ENCODE assay signal across 23 cellular contexts in genomic region chr6:15533379-15534044, GRCh38.
DNase-seq lines count a peak whose midpoint lies in the region; ATAC-seq, FAIRE-seq and TF ChIP-seq lines count a peak whose summit lies in the region.
"Had no signal": no experiment of that assay in that cellular context is flagged by ENCODE, and none has a peak within 500 bp of the region (broad histone marks: within the 10 kb centered on the region; RNA-seq: fewer than 3 reads in every experiment).

No MANE protein-coding gene starts in this region.

- TF ChIP-seq CTCF in MCF 10A (IDR thresholded peaks at IDR 0.05; ENCODE audit: unreplicated experiment) (no peak), breast epithelium (IDR thresholded peaks at IDR 0.05) (no peak), K562 (IDR thresholded peaks at IDR 0.05 in 2 of 3, conservative IDR thresholded peaks at IDR 0.05 in 1 of 3; ENCODE audit: insufficient read depth in 2 of 3, low read depth in 1 of 3, low read length in 3 of 3) (no peak)

- peak overlapping the region in 1 of 2 experiments; percentile 72; a peak in 1 of 4 replicates for H3K9ac ChIP-seq in K562 (ENCODE audit: insufficient read depth in 1 of 2, low read depth in 2 of 2, low read length in 2 of 2)
- no peak overlapping the region for H3K9ac ChIP-seq in neuronal stem cell (ENCODE audit: low read depth, low read length, poor library complexity)
- H3K9ac ChIP-seq: BLaER1 treated with 17β-estradiol and CSF1 and Interleukin-3, amounts not matched to agents 10 nM and 100 nM; SK-N-SH had no signal

- H3K79me2 ChIP-seq in K562 (ENCODE audit: control insufficient read depth, insufficient read depth, low read length), result no peaks in the 10 kb centered on the region

- ATAC-seq in K562, result no peak
- ATAC-seq in stimulated activated effector memory CD8-positive, alpha-beta T cell treated with anti-CD3 and anti-CD28 coated beads, Interleukin-12 subunit alpha, Interleukin-12 subunit beta, amount 100 ng/mL, for 72 hours, result no peak
- no peak for ATAC-seq in HG03520 (IDR thresholded peaks at IDR 0.05; ENCODE audit: unreplicated experiment)
- ATAC-seq: activated CD8-positive, alpha-beta T cell treated with anti-CD3 and anti-CD28 coated beads, Interleukin-2, amount 10 ng/mL, durations not matched to agents 7 days and 5 days; left colon; WTC11 had no signal

- no peak overlapping the region for H3K14ac ChIP-seq in neuronal stem cell (ENCODE audit: low read length)

- H2BK12ac ChIP-seq in neuronal stem cell (ENCODE audit: low read length), result no peak overlapping the region

- no peaks in the 10 kb centered on the region for H3K79me1 ChIP-seq in neuronal stem cell (ENCODE audit: low read depth, low read length)

- no peak overlapping the region for H2BK5ac ChIP-seq in neuronal stem cell (ENCODE audit: low read length)

- WGBS in K562 (ENCODE audit: insufficient coverage, low coverage, missing lambda C conversion rate), result 85% methylated on average over 11 of the region's 13 CpGs
- WGBS in neuronal stem cell (ENCODE audit: extremely low coverage in 2 of 2, insufficient read length in 2 of 2, insufficient replicate concordance in 1 of 2), 2 donors, result no CpG with 5 or more reads among the region's 13 CpGs

- peaks cover 9% of the 10 kb centered on the region for H3K36me3 Mint-ChIP-seq in MCF 10A (ENCODE audit: insufficient read depth, unreplicated experiment)
- H3K36me3 Mint-ChIP-seq in stimulated activated effector memory CD8-positive, alpha-beta T cell treated with anti-CD3 and anti-CD28 coated beads, Interleukin-12 subunit alpha, Interleukin-12 subunit beta, amount 100 ng/mL, for 72 hours, result peaks cover 47% of the 10 kb centered on the region

- no peak overlapping the region for H3K18ac ChIP-seq in neuronal stem cell (ENCODE audit: low read length)

- H2AFZ ChIP-seq in K562 (ENCODE audit: low read depth, low read length), result no peak overlapping the region
- no peak overlapping the region for H2AFZ ChIP-seq in neuronal stem cell (ENCODE audit: low read length)

- no peak overlapping the region for H3K4ac ChIP-seq in neuronal stem cell (ENCODE audit: low read length)

- no peak overlapping the region for H3K4me2 ChIP-seq in K562 (ENCODE audit: insufficient read depth, low read length)
- H3K4me2 ChIP-seq in neuronal stem cell (ENCODE audit: insufficient read depth, low read length, poor library complexity, severe bottlenecking), result no peak overlapping the region
- H3K4me2 ChIP-seq: SK-N-SH had no signal

- H3K27ac Mint-ChIP-seq in MCF 10A (ENCODE audit: low read depth, unreplicated experiment), result peak overlapping the region; percentile 44
- H3K27ac Mint-ChIP-seq in stimulated activated effector memory CD8-positive, alpha-beta T cell treated with anti-CD3 and anti-CD28 coated beads, Interleukin-12 subunit alpha, Interleukin-12 subunit beta, amount 100 ng/mL, for 72 hours, result peak overlapping the region; percentile 65
- H3K27ac Mint-ChIP-seq: activated CD8-positive, alpha-beta T cell treated with anti-CD3 and anti-CD28 coated beads, Interleukin-2, amount 10 ng/mL, durations not matched to agents 7 days and 5 days; nephron progenitor cell; WTC11 had no signal

- intact Hi-C loops in MCF 10A (cut with micrococcal nuclease), result no loop called here
- intact Hi-C loops in breast epithelium (cut with DNase I; ENCODE audit: low total_unique reads), result no loop called here
- intact Hi-C loops in K562 (cut with micrococcal nuclease), result no loop called here

- H4K91ac ChIP-seq in neuronal stem cell (ENCODE audit: low read depth, low read length, poor library complexity), result no peak overlapping the region

- no peak overlapping the region for H3K4me3 Mint-ChIP-seq in MCF 10A (ENCODE audit: unreplicated experiment)
- no peak overlapping the region for H3K4me3 Mint-ChIP-seq in stimulated activated effector memory CD8-positive, alpha-beta T cell treated with anti-CD3 and anti-CD28 coated beads, Interleukin-12 subunit alpha, Interleukin-12 subunit beta, amount 100 ng/mL, for 72 hours
- H3K4me3 Mint-ChIP-seq: activated CD8-positive, alpha-beta T cell treated with anti-CD3 and anti-CD28 coated beads, Interleukin-2, amount 10 ng/mL, durations not matched to agents 7 days and 5 days; nephron progenitor cell; WTC11 had no signal

- CTCF ChIA-PET in MCF 10A (lab: Yijun Ruan, JAX) (interaction anchor here (0.5 kb wide), 1 partner anchor 420 kb away, joined by 4 read pairs; no protein-coding TSS in a partner anchor), K562 (lab: Yijun Ruan, JAX; ENCODE audit: low intra/inter-chr PET ratio) (no interaction called here)

- H3K4me1 Mint-ChIP-seq in MCF 10A (ENCODE audit: insufficient read depth, unreplicated experiment), result peaks cover 7% of the 10 kb centered on the region
- H3K4me1 Mint-ChIP-seq in stimulated activated effector memory CD8-positive, alpha-beta T cell treated with anti-CD3 and anti-CD28 coated beads, Interleukin-12 subunit alpha, Interleukin-12 subunit beta, amount 100 ng/mL, for 72 hours, result peaks cover 23% of the 10 kb centered on the region
- H3K4me1 Mint-ChIP-seq: nephron progenitor cell, WTC11 had no signal

- no peaks in the 10 kb centered on the region for H3K9me1 ChIP-seq in K562 (ENCODE audit: control insufficient read depth, insufficient read depth, low read length)

- H3K9me3 ChIP-seq in breast epithelium (no peaks in the 10 kb centered on the region), K562 (replicated peaks; ENCODE audit: control insufficient read depth, insufficient read depth, low read depth, low read length) (no peaks in the 10 kb centered on the region), neuronal stem cell (replicated peaks in 1 of 2; ENCODE audit: control insufficient read depth in 2 of 2, insufficient read depth in 1 of 2, low read depth in 1 of 2, low read length in 2 of 2) (peaks cover 1 to 3% of the 10 kb centered on the region in 2 donors)
- H3K9me3 ChIP-seq: ascending aorta, esophagus squamous epithelium, SK-N-SH had no signal

- H4K20me1 ChIP-seq in K562 (replicated peaks; ENCODE audit: control insufficient read depth, insufficient read depth, low read length), result no peaks in the 10 kb centered on the region

- DNase-seq in MCF 10A (ENCODE audit: unreplicated experiment) (peak; percentile 6), breast epithelium (ENCODE audit: low spot score in 2 of 2) (no peak), K562 (ENCODE audit: extremely low read depth in 1 of 4, low spot score in 3 of 4) (no peak), islet precursor cell (peak; percentile 42), neuronal stem cell (ENCODE audit: low spot score) (no peak), GM19238 (ENCODE audit: insufficient read length, low spot score) (no peak)
- no peak for DNase-seq in stimulated activated effector memory CD8-positive, alpha-beta T cell treated with anti-CD3 and anti-CD28 coated beads, Interleukin-12 subunit alpha, Interleukin-12 subunit beta, amount 100 ng/mL, for 72 hours (ENCODE audit: low spot score in 2 of 2)
- DNase-seq: activated CD8-positive, alpha-beta T cell treated with anti-CD3 and anti-CD28 coated beads, Interleukin-2, amount 10 ng/mL, durations not matched to agents 7 days and 5 days; activated naive CD4-positive, alpha-beta T cell treated with anti-CD3 and anti-CD28 coated beads, Interleukin-2, amount 50 U/mL, for 16 hours; activated T-cell treated with anti-CD3 and anti-CD28 coated beads, Interleukin-2, amount 50 U/mL, for 48 hours; esophagus squamous epithelium; left colon; midbrain; NCI-H1930; NCI-H69; nephron progenitor cell; SK-N-SH; T-helper 9 cell had no signal

- H3K36me3 ChIP-seq in breast epithelium, result no peaks in the 10 kb centered on the region
- H3K36me3 ChIP-seq in K562 (ENCODE audit: control insufficient read depth, insufficient read depth, low read length), result peaks cover 26% of the 10 kb centered on the region; the same call in 2 of the 3 replicates
- peaks cover 2 to 3% of the 10 kb centered on the region in 2 donors for H3K36me3 ChIP-seq in neuronal stem cell (replicated peaks in 1 of 2; ENCODE audit: control insufficient read depth in 2 of 2, insufficient read depth in 2 of 2, low read length in 2 of 2)

- BruUV-seq in MCF 10A (replicated peaks; lab: Mats Ljungman, UMichigan), result no TSS peak
- BruUV-seq in K562 (replicated peaks; lab: Mats Ljungman, UMichigan), result no TSS peak

- H3K27ac ChIP-seq in breast epithelium (no peak overlapping the region), K562 (ENCODE audit: extremely low read depth, low read depth, low read length) (no peak overlapping the region; the same call in 2 of the 3 replicates), neuronal stem cell (replicated peaks; ENCODE audit: low read length) (no peak overlapping the region)
- H3K27ac ChIP-seq: ascending aorta, esophagus squamous epithelium had no signal

- no peak overlapping the region for H2AK5ac ChIP-seq in neuronal stem cell (ENCODE audit: low read depth, low read length)

- no peaks in the 10 kb centered on the region for H3K27me3 Mint-ChIP-seq in MCF 10A (ENCODE audit: insufficient read depth, unreplicated experiment)

- H2BK15ac ChIP-seq in neuronal stem cell (ENCODE audit: low read length), result no peak overlapping the region

- TF ChIP-seq POLR2A in breast epithelium (IDR thresholded peaks at IDR 0.05), result no peak
- TF ChIP-seq POLR2A in K562 (conservative IDR thresholded peaks at IDR 0.05), result no peak

- no peak for FAIRE-seq in K562 (lab: Jason Lieb, UNC)
- FAIRE-seq: urothelium cell line had no signal

- H3K9me3 Mint-ChIP-seq in MCF 10A (ENCODE audit: unreplicated experiment), result no peaks in the 10 kb centered on the region
- no peaks in the 10 kb centered on the region for H3K9me3 Mint-ChIP-seq in stimulated activated effector memory CD8-positive, alpha-beta T cell treated with anti-CD3 and anti-CD28 coated beads, Interleukin-12 subunit alpha, Interleukin-12 subunit beta, amount 100 ng/mL, for 72 hours

- no peak for TF ChIP-seq RAD21 in K562 (CRISPR knock-in tag; conservative IDR thresholded peaks at IDR 0.05 in 1 of 2, IDR thresholded peaks at IDR 0.05 in 1 of 2)

- no peak for TF ChIP-seq EP300 in K562 (IDR thresholded peaks at IDR 0.05; ENCODE audit: low read length)

- no peak overlapping the region for H4K8ac ChIP-seq in neuronal stem cell (ENCODE audit: low read depth, low read length)

- no peaks in the 10 kb centered on the region for H3K4me1 ChIP-seq in breast epithelium
- H3K4me1 ChIP-seq in K562 (replicated peaks in 1 of 2; ENCODE audit: control insufficient read depth in 2 of 2, insufficient read depth in 2 of 2, low read length in 2 of 2), result peaks cover 0 to 2% of the 10 kb centered on the region in 2 experiments; a peak in 2 of 5 replicates
- no peaks in the 10 kb centered on the region for H3K4me1 ChIP-seq in neuronal stem cell (ENCODE audit: control insufficient read depth in 2 of 2, insufficient read depth in 1 of 2, low read depth in 1 of 2, low read length in 2 of 2)
- H3K4me1 ChIP-seq: ascending aorta had no signal

- H3K4me3 ChIP-seq in breast epithelium (no peak overlapping the region), K562 (no peak overlapping the region), neuronal stem cell (ENCODE audit: low read length in 2 of 2) (peak overlapping the region in 1 of 2 donors; percentile 59)
- H3K4me3 ChIP-seq: ascending aorta; BLaER1 treated with 17β-estradiol and CSF1 and Interleukin-3, amounts not matched to agents 10 nM and 100 nM; esophagus squamous epithelium had no signal

- no peak overlapping the region for H2BK120ac ChIP-seq in neuronal stem cell (ENCODE audit: low read depth, low read length)

- H3K23ac ChIP-seq in neuronal stem cell (ENCODE audit: low read depth, low read length, poor library complexity), result no peak overlapping the region

- H3K27me3 ChIP-seq in breast epithelium (no peaks in the 10 kb centered on the region), K562 (ENCODE audit: control insufficient read depth in 2 of 2, insufficient read depth in 2 of 2, low read length in 2 of 2) (no peaks in the 10 kb centered on the region), neuronal stem cell (ENCODE audit: control insufficient read depth in 3 of 3, insufficient read depth in 3 of 3, low read depth in 1 of 3, low read length in 3 of 3) (no peaks in the 10 kb centered on the region)
- H3K27me3 ChIP-seq: ascending aorta; BLaER1 treated with 17β-estradiol and CSF1 and Interleukin-3, amounts not matched to agents 10 nM and 100 nM; esophagus squamous epithelium had no signal

- in situ Hi-C loops in K562 (cut with MboI), result no loop called here

- POLR2A ChIA-PET in MCF 10A (lab: Yijun Ruan, JAX), result interaction anchor here (0.8 kb wide), 1 partner anchor 11 kb away, joined by 3 read pairs; no protein-coding TSS in a partner anchor
- POLR2A ChIA-PET in K562 (lab: Yijun Ruan, JAX), result interaction anchor here (0.6 to 2.4 kb wide), 3 partner anchors 11 to 813 kb away, joined by 3 to 12 read pairs (median 3); no protein-coding TSS in a partner anchor

Comparison
In these comparisons a context has a peak if more than half of its experiments do, and no peak if none do; other contexts are left out.
1. DNase-seq: peak in MCF 10A (single experiment) and islet precursor cell (single experiment); none in breast epithelium (0 of 2), K562 (0 of 4), stimulated activated effector memory CD8-positive, alpha-beta T cell treated with anti-CD3 and anti-CD28 coated beads, Interleukin-12 subunit alpha, Interleukin-12 subunit beta, amount 100 ng/mL, for 72 hours (0 of 2), neuronal stem cell (single experiment) and GM19238 (single experiment).